9 cellular contexts compared by ENCODE assay signal in the genomic region with DNA sequence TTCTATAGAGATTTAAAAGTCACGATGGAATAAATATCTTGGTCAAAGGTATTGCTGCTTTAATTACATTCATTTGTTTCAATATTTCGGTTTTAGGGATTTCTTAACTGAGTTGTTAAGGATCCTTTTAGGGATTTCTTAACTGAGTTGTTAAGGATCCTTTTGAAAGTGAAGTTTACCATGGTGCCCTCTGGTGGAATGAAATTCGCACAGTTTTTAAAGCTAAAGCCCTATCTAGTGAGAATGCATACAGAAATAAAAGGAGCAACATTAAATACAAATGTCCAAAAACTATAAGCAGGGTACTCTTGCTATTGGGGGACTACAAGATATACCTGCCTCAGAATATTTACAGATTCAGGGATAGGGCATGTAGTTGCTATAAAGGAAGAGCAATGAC.
DNase-seq lines count a peak whose midpoint lies in the region; ATAC-seq and TF ChIP-seq lines count a peak whose summit lies in the region.
"Had no signal": no experiment of that assay in that cellular context is flagged by ENCODE, and none has a peak within 500 bp of the region (broad histone marks: within the 10 kb centered on the region; RNA-seq: fewer than 3 reads in every experiment).

No MANE protein-coding gene starts in this region.

- no peak overlapping the region for H3K4me2 ChIP-seq in neural cell (ENCODE audit: low read length)

- H3K27ac Mint-ChIP-seq in endothelial cell (ENCODE audit: unreplicated experiment) = no peak overlapping the region

- no peak overlapping the region for H2AFZ ChIP-seq in neural cell (ENCODE audit: low read depth, low read length)

- peak overlapping the region; percentile 7; the same call in 1 of the 2 replicates for H3K4me3 ChIP-seq in GM12865 (ENCODE audit: low read depth, low read length)
- H3K4me3 ChIP-seq in neural cell (ENCODE audit: low read length) = no peak overlapping the region

- no peaks in the 10 kb centered on the region for H3K79me2 ChIP-seq in neural cell (replicated peaks; ENCODE audit: insufficient read depth, low read length)

- no peak for ATAC-seq in HG03196 (IDR thresholded peaks at IDR 0.05; ENCODE audit: unreplicated experiment)

- no peaks in the 10 kb centered on the region for H3K36me3 ChIP-seq in neural cell (ENCODE audit: insufficient read depth, low read length)

- no peak overlapping the region for H3K9ac ChIP-seq in neural cell (ENCODE audit: low read length)

- no peaks in the 10 kb centered on the region for H3K9me3 Mint-ChIP-seq in endothelial cell (ENCODE audit: unreplicated experiment)

- DNase-seq in AG20443 (ENCODE audit: low spot score) = peak; percentile 17
- DNase-seq in GM12865 (ENCODE audit: low read depth) = peak; percentile 77
- DNase-seq in OCI-M2 (lab: John Stamatoyannopoulos, UW; ENCODE audit: unreplicated experiment) = peak; percentile 20
- DNase-seq in endothelial cell (ENCODE audit: low spot score) = peak; percentile 20
- DNase-seq in NCI-H774 (lab: John Stamatoyannopoulos, UW) = no peak
- no peak for DNase-seq in NCI-H2081 treated with DMSO at 0.1 percent for 48 hours (lab: John Stamatoyannopoulos, UW)
- DNase-seq: left cardiac atrium had no signal

- no peak overlapping the region for H3K4me3 Mint-ChIP-seq in endothelial cell (ENCODE audit: unreplicated experiment)

- H3K9me3 ChIP-seq in neural cell (ENCODE audit: low read length) = no peaks in the 10 kb centered on the region

- H3K27me3 Mint-ChIP-seq in endothelial cell (ENCODE audit: unreplicated experiment) = no peaks in the 10 kb centered on the region

- H3K27me3 ChIP-seq in neural cell (ENCODE audit: insufficient read depth, low read depth, low read length) = no peaks in the 10 kb centered on the region

- TF ChIP-seq EP300 in neural cell (conservative IDR thresholded peaks at IDR 0.05; ENCODE audit: poor library complexity, severe bottlenecking) = no peak

- no peaks in the 10 kb centered on the region for H3K36me3 Mint-ChIP-seq in endothelial cell (ENCODE audit: low read depth, unreplicated experiment)

- TF ChIP-seq CTCF in GM12865 (IDR thresholded peaks at IDR 0.05; ENCODE audit: insufficient read depth, low read depth, low read length, missing control alignments) (peak; percentile 47), endothelial cell (IDR thresholded peaks at IDR 0.05; ENCODE audit: unreplicated experiment) (peak; percentile 64), neural cell (IDR thresholded peaks at IDR 0.05; ENCODE audit: poor library complexity, severe bottlenecking) (peak; percentile 77)

- no peaks in the 10 kb centered on the region for H3K9me2 ChIP-seq in neural cell (ENCODE audit: insufficient read depth, low read length)

- H3K27ac ChIP-seq in neural cell (ENCODE audit: low read length) = no peak overlapping the region

- no peaks in the 10 kb centered on the region for H3F3A ChIP-seq in neural cell (ENCODE audit: insufficient read depth, low read length, poor library complexity, severe bottlenecking)

- TF ChIP-seq RAD21 in neural cell (conservative IDR thresholded peaks at IDR 0.05) = peak; percentile 80

- no peaks in the 10 kb centered on the region for H4K20me1 ChIP-seq in neural cell (ENCODE audit: insufficient read depth)

- H3K4me1 Mint-ChIP-seq in endothelial cell (ENCODE audit: unreplicated experiment) = no peaks in the 10 kb centered on the region

TF ChIP-seq in neural cell, 6 proteins besides CTCF, POLR2A, EP300 and RAD21:
- TF ChIP-seq MXI1 (conservative IDR thresholded peaks at IDR 0.05; ENCODE audit: poor library complexity, severe bottlenecking) (no peak), SMC3 (conservative IDR thresholded peaks at IDR 0.05; ENCODE audit: poor library complexity) (peak; percentile 86)

Comparison
In these comparisons a context has a peak if more than half of its experiments do, and no peak if none do; other contexts are left out.
1. DNase-seq: peak in AG20443 (single experiment), GM12865 (single experiment), OCI-M2 (single experiment) and endothelial cell (single experiment); none in NCI-H774 (single experiment) and NCI-H2081 treated with DMSO at 0.1 percent for 48 hours (single experiment).
2. Peak in every context shown above with its lines, with median percentiles within 50 percentile points of each other: CTCF ChIP-seq.